In genomic region chr10:34432589-34432988, GRCh38 we compare ENCODE assay signal across 19 cellular contexts.
"Had no signal": no experiment of that assay in that cellular context is flagged by ENCODE, and none has a peak within 500 bp of the region (broad histone marks: within the 10 kb centered on the region; RNA-seq: fewer than 3 reads in every experiment).

No MANE protein-coding gene starts in this region.

- H3K4me3 Mint-ChIP-seq: activated CD8-positive, alpha-beta T cell treated with anti-CD3 and anti-CD28 coated beads, Interleukin-2, amount 10 ng/mL, durations not matched to agents 7 days and 5 days; activated naive CD8-positive, alpha-beta T cell; memory B cell; neural crest cell; stimulated activated effector memory CD8-positive, alpha-beta T cell treated with anti-CD3 and anti-CD28 coated beads, Interleukin-12 subunit alpha, Interleukin-12 subunit beta, amount 100 ng/mL, for 72 hours; T-helper 17 cell; WTC11 had no signal

- DNase-seq: activated CD4-positive, alpha-beta T cell treated with anti-CD3 and anti-CD28 coated beads for 48 hours; activated CD8-positive, alpha-beta memory T cell treated with anti-CD3 and anti-CD28 coated beads, Interleukin-2, amount 50 U/mL, for 4 hours; activated CD8-positive, alpha-beta T cell treated with anti-CD3 and anti-CD28 coated beads, Interleukin-2, amount 10 ng/mL, durations not matched to agents 7 days and 5 days; activated effector memory CD4-positive, alpha-beta T cell treated with anti-CD3 and anti-CD28 coated beads, Interleukin-2, amount 50 U/mL, for 16 hours; activated T-cell treated with anti-CD3 and anti-CD28 coated beads, Interleukin-2, amount 50 U/mL, for 48 hours; body of pancreas; effector CD8-positive, alpha-beta T cell; gastrocnemius medialis; heart right ventricle; ovary; sigmoid colon; stimulated activated CD4-positive, alpha-beta T cell treated with anti-CD3 and anti-CD28 coated beads, Interleukin-12 subunit alpha, Interleukin-12 subunit beta, amount 100 ng/mL, for 4 hours; stimulated activated CD4-positive, alpha-beta T cell treated with anti-CD3 and anti-CD28 coated beads, Interleukin-2, amount 100 ng/mL, for 24 hours; T-helper 17 cell had no signal

- H3K27ac ChIP-seq: body of pancreas, gastrocnemius medialis, ovary, sigmoid colon had no signal

- H3K27ac Mint-ChIP-seq: activated CD8-positive, alpha-beta T cell treated with anti-CD3 and anti-CD28 coated beads, Interleukin-2, amount 10 ng/mL, durations not matched to agents 7 days and 5 days; activated naive CD8-positive, alpha-beta T cell; memory B cell; stimulated activated effector memory CD8-positive, alpha-beta T cell treated with anti-CD3 and anti-CD28 coated beads, Interleukin-12 subunit alpha, Interleukin-12 subunit beta, amount 100 ng/mL, for 72 hours; T-helper 17 cell; WTC11 had no signal

- H3K36me3 Mint-ChIP-seq: activated naive CD8-positive, alpha-beta T cell; memory B cell; stimulated activated effector memory CD8-positive, alpha-beta T cell treated with anti-CD3 and anti-CD28 coated beads, Interleukin-12 subunit alpha, Interleukin-12 subunit beta, amount 100 ng/mL, for 72 hours; WTC11 had no signal

- H3K4me3 ChIP-seq: body of pancreas, gastrocnemius medialis, heart right ventricle, ovary, sigmoid colon had no signal

- H3K36me3 ChIP-seq: gastrocnemius medialis, heart right ventricle, ovary, sigmoid colon had no signal

- H3K9me3 ChIP-seq: body of pancreas, gastrocnemius medialis, heart right ventricle, ovary, sigmoid colon had no signal

- H3K27me3 ChIP-seq: body of pancreas, gastrocnemius medialis, heart right ventricle, ovary, sigmoid colon had no signal

- H3K9me3 Mint-ChIP-seq: memory B cell; neural crest cell; stimulated activated effector memory CD8-positive, alpha-beta T cell treated with anti-CD3 and anti-CD28 coated beads, Interleukin-12 subunit alpha, Interleukin-12 subunit beta, amount 100 ng/mL, for 72 hours; WTC11 had no signal

- H3K4me1 Mint-ChIP-seq: memory B cell; stimulated activated effector memory CD8-positive, alpha-beta T cell treated with anti-CD3 and anti-CD28 coated beads, Interleukin-12 subunit alpha, Interleukin-12 subunit beta, amount 100 ng/mL, for 72 hours; T-helper 17 cell had no signal

- ATAC-seq: activated CD8-positive, alpha-beta T cell treated with anti-CD3 and anti-CD28 coated beads, Interleukin-2, amount 10 ng/mL, durations not matched to agents 7 days and 5 days; body of pancreas; stimulated activated effector memory CD8-positive, alpha-beta T cell treated with anti-CD3 and anti-CD28 coated beads, Interleukin-12 subunit alpha, Interleukin-12 subunit beta, amount 100 ng/mL, for 72 hours; T-helper 17 cell; WTC11 had no signal

- H3K27me3 Mint-ChIP-seq: activated naive CD8-positive, alpha-beta T cell; memory B cell had no signal
